1 cellular context compared by ENCODE assay signal in the genomic region with DNA sequence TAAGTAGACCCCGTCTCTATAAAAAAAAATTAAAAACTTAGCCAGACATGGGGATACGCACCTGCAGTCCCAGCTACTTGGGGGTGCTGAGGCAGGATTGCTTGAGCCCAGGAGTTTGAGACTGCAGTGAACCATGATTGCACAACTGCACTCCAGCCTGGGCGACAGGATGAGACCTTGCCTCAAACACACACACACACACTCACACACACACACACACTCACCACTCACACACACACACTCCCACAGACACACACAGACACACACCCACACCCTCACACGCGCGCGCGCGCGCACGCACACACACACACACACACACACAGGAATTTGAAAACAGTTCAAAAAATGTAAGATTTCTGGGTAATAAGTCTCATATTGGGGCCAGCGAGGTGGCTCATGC.
TF ChIP-seq lines count a peak whose summit lies in the region.

No MANE protein-coding gene starts in this region.

TF ChIP-seq in HepG2, 621 proteins besides CTCF, POLR2A, EP300 and RAD21:
- peak; percentile 80 for TF ChIP-seq CEBPB (IDR thresholded peaks at IDR 0.05; ENCODE audit: borderline replicate concordance, low read depth, low read length)
- TF ChIP-seq CEBPG (CRISPR knock-in tag; IDR thresholded peaks at IDR 0.05) = peak; percentile 41; the same call in 1 of the 2 replicates
- TF ChIP-seq NR2F2 (IDR thresholded peaks at IDR 0.05; ENCODE audit: borderline replicate concordance, low read depth) = no peak
- no peak for TF ChIP-seq MYNN (CRISPR knock-in tag; IDR thresholded peaks at IDR 0.05; ENCODE audit: low read depth)
- TF ChIP-seq, protein P1, sequence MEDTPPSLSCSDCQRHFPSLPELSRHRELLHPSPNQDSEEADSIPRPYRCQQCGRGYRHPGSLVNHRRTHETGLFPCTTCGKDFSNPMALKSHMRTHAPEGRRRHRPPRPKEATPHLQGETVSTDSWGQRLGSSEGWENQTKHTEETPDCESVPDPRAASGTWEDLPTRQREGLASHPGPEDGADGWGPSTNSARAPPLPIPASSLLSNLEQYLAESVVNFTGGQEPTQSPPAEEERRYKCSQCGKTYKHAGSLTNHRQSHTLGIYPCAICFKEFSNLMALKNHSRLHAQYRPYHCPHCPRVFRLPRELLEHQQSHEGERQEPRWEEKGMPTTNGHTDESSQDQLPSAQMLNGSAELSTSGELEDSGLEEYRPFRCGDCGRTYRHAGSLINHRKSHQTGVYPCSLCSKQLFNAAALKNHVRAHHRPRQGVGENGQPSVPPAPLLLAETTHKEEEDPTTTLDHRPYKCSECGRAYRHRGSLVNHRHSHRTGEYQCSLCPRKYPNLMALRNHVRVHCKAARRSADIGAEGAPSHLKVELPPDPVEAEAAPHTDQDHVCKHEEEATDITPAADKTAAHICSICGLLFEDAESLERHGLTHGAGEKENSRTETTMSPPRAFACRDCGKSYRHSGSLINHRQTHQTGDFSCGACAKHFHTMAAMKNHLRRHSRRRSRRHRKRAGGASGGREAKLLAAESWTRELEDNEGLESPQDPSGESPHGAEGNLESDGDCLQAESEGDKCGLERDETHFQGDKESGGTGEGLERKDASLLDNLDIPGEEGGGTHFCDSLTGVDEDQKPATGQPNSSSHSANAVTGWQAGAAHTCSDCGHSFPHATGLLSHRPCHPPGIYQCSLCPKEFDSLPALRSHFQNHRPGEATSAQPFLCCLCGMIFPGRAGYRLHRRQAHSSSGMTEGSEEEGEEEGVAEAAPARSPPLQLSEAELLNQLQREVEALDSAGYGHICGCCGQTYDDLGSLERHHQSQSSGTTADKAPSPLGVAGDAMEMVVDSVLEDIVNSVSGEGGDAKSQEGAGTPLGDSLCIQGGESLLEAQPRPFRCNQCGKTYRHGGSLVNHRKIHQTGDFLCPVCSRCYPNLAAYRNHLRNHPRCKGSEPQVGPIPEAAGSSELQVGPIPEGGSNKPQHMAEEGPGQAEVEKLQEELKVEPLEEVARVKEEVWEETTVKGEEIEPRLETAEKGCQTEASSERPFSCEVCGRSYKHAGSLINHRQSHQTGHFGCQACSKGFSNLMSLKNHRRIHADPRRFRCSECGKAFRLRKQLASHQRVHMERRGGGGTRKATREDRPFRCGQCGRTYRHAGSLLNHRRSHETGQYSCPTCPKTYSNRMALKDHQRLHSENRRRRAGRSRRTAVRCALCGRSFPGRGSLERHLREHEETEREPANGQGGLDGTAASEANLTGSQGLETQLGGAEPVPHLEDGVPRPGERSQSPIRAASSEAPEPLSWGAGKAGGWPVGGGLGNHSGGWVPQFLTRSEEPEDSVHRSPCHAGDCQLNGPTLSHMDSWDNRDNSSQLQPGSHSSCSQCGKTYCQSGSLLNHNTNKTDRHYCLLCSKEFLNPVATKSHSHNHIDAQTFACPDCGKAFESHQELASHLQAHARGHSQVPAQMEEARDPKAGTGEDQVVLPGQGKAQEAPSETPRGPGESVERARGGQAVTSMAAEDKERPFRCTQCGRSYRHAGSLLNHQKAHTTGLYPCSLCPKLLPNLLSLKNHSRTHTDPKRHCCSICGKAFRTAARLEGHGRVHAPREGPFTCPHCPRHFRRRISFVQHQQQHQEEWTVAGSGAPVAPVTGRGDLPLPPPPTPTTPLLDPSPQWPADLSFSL (CRISPR knock-in tag; IDR thresholded peaks at IDR 0.05) = peak; percentile 30; the same call in 1 of the 2 replicates
TF ChIP-seq in HepG2: peak in this region for 3.
